In genomic region chr7:25025218-25025671, GRCh38 we compare ENCODE assay signal across 12 cellular contexts. TPM values are rescaled to one million over a fixed set of nuclear protein-coding genes. Genes with fewer than 3 reads are reported as not detected.
DNase-seq lines count a peak whose midpoint lies in the region; FAIRE-seq and TF ChIP-seq lines count a peak whose summit lies in the region.
"Had no signal": no experiment of that assay in that cellular context is flagged by ENCODE, and none has a peak within 500 bp of the region (broad histone marks: within the 10 kb centered on the region; RNA-seq: fewer than 3 reads in every experiment).

No MANE protein-coding gene starts in this region.

- no peak for FAIRE-seq in D721Med (lab: Jason Lieb, UNC)

- TF ChIP-seq CTCF in D721Med (IDR thresholded peaks at IDR 0.05; ENCODE audit: insufficient read depth, missing control alignments) = no peak

- in situ Hi-C loops in SK-MEL-5 (cut with HindIII; ENCODE audit: low pct_unique_long_range_greater_than_20kb, low sequenced_read_pairs) = no loop called here

- DNase-seq in GM03348 (ENCODE audit: low spot score) (peak; percentile 85), SK-MEL-5 (ENCODE audit: low read depth, low spot score) (peak; percentile 46), fibroblast of the conjunctiva (ENCODE audit: low read depth) (peak; percentile 40), pulmonary artery endothelial cell (ENCODE audit: low read depth, low spot score) (peak; percentile 64), D721Med (ENCODE audit: insufficient read length, low spot score) (no peak), DMS53 (lab: John Stamatoyannopoulos, UW) (no peak), putamen (ENCODE audit: low spot score) (no peak), DMS53 treated with DMSO at 0.1 percent for 48 hours (lab: John Stamatoyannopoulos, UW; ENCODE audit: unreplicated experiment) (no peak)
- DNase-seq: activated CD4-positive, alpha-beta T cell treated with anti-CD3 and anti-CD28 coated beads, Interleukin-2, amount 10 ng/mL, durations not matched to agents 7 days and 5 days; GF-D8; Kasumi-1; ovary had no signal

RNA-seq across cellular contexts. Expression of gene OSBPL3, which starts 45.3 kb away (rescaled TPM):
- 12.9 and 13.3 TPM in 2 replicates for total RNA-seq in SK-MEL-5 (2014; rRNA removed; shearing (Covaris generic))
- polyA plus RNA-seq in SK-MEL-5 (2015; cell fraction: cytosol; rRNA removed) = 11.0 and 16.5 TPM in 2 replicates
- polyA plus RNA-seq in SK-MEL-5 (2015; cell fraction: nucleus; rRNA removed) = 66.8 and 96.5 TPM in 2 replicates
- 28.2 and 43.8 TPM in 2 replicates for total RNA-seq in pulmonary artery endothelial cell

Comparison
In these comparisons a context has a peak if more than half of its experiments do, and no peak if none do; other contexts are left out.
1. DNase-seq: peak in GM03348 (single experiment), SK-MEL-5 (single experiment), fibroblast of the conjunctiva (single experiment) and pulmonary artery endothelial cell (single experiment); none in D721Med (single experiment), DMS53 (single experiment), putamen (single experiment) and DMS53 treated with DMSO at 0.1 percent for 48 hours (single experiment).